Comparison of ENCODE assay signal across 19 cellular contexts in genomic region chr20:24816431-24816830, GRCh38.
"Had no signal": no experiment of that assay in that cellular context is flagged by ENCODE, and none has a peak within 500 bp of the region (broad histone marks: within the 10 kb centered on the region; RNA-seq: fewer than 3 reads in every experiment).

No MANE protein-coding gene starts in this region.

- DNase-seq: activated CD4-positive, alpha-beta T cell treated with anti-CD3 and anti-CD28 coated beads, Interleukin-2, amount 10 ng/mL, durations not matched to agents 7 days and 5 days; activated CD4-positive, CD25-positive, alpha-beta regulatory T cell treated with anti-CD3 and anti-CD28 coated beads, Interleukin-2, amount 50 U/mL, for 72 hours; activated CD8-positive, alpha-beta T cell treated with anti-CD3 and anti-CD28 coated beads, Interleukin-2, amount 10 ng/mL, durations not matched to agents 7 days and 5 days; brain microvascular endothelial cell; caudate nucleus; effector memory CD4-positive, alpha-beta T cell; foreskin melanocyte; glutamatergic neuron; hippocampal formation; kidney glomerular epithelial cell; left ventricle myocardium inferior; naive thymus-derived CD8-positive, alpha-beta T cell; stimulated activated CD4-positive, alpha-beta T cell treated with anti-CD3 and anti-CD28 coated beads, Interleukin-4, amount 100 ng/mL, for 24 hours; stimulated activated naive CD4-positive, alpha-beta T cell treated with Interleukin-2 at 50 U/mL for 16 hours; WERI-Rb-1 had no signal

- FAIRE-seq: colon, TTC549 had no signal

- ATAC-seq: activated CD8-positive, alpha-beta T cell treated with anti-CD3 and anti-CD28 coated beads, Interleukin-2, amount 10 ng/mL, durations not matched to agents 7 days and 5 days; activated naive CD4-positive, alpha-beta T cell treated with anti-CD3 and anti-CD28 coated beads, Interleukin-2, amount 50 U/mL, for 72 hours; esophagus mucosa; naive thymus-derived CD8-positive, alpha-beta T cell had no signal
